8 cellular contexts compared by ENCODE assay signal in the genomic region with DNA sequence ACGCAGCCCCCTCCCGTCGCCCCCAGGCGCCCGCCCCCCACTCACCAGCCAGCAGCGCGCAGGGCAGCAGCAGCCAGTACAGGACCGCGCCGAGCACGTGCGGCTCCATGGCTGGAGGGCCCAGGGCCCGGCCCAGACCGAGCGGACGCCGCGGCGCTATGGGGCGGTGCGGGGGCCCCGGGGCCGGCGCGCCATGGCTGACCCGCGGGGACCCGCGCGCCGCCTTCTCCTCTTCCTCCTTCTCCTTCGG. TPM values are rescaled to one million over a fixed set of nuclear protein-coding genes. Genes with fewer than 3 reads are reported as not detected.
A peak's percentile ranks its signal among the peaks of the same experiment; 100 is the strongest.
DNase-seq lines count a peak whose midpoint lies in the region; ATAC-seq, FAIRE-seq and TF ChIP-seq lines count a peak whose summit lies in the region.

No MANE protein-coding gene starts in this region.

- POLR2A ChIA-PET in activated B cell treated with CpG ODN at 0.5 μM for 24 hours (lab: Charles Lee), result interaction anchor here (1.4 to 5.6 kb wide), 3 partner anchors 17 to 47 kb away, joined by 6 to 52 read pairs (median 31); a partner anchor contains a TSS

- H3K9me3 Mint-ChIP-seq in activated B cell treated with CpG ODN at 0.5 μM for 24 hours, result no peaks in the 10 kb centered on the region
- H3K9me3 Mint-ChIP-seq in stimulated activated memory B cell treated with anti-CD40 and anti-IgM and Interleukin-4, amounts not matched to agents 10 μg/mL and 1 μg/mL and 100 μg/mL, for 72 hours, result no peaks in the 10 kb centered on the region

- peaks cover 11% of the 10 kb centered on the region for H4K20me1 ChIP-seq in hepatocyte (ENCODE audit: insufficient read depth, poor library complexity, severe bottlenecking)

- peak overlapping the region; percentile 66 for H2AFZ ChIP-seq in hepatocyte

- peak overlapping the region; percentile 87 for H3K4me2 ChIP-seq in hepatocyte

- H3K27me3 Mint-ChIP-seq in activated B cell treated with CpG ODN at 0.5 μM for 24 hours, result no peaks in the 10 kb centered on the region
- no peaks in the 10 kb centered on the region for H3K27me3 Mint-ChIP-seq in stimulated activated memory B cell treated with anti-CD40 and anti-IgM and Interleukin-4, amounts not matched to agents 10 μg/mL and 1 μg/mL and 100 μg/mL, for 72 hours

- H3K79me2 ChIP-seq in hepatocyte, result peaks cover 44% of the 10 kb centered on the region

- in situ Hi-C loops in G401 (cut with HindIII; ENCODE audit: low sequenced_read_pairs), result loop anchor here (5.0 kb wide), 1 partner anchor 32 kb away; no protein-coding TSS in a partner anchor

- H3K4me3 ChIP-seq in H7 (ENCODE audit: insufficient read depth, low read depth, low read length) (peak overlapping the region; percentile 56), hepatocyte (peak overlapping the region; percentile 93)

- H3K9me3 ChIP-seq in hepatocyte (ENCODE audit: low read depth), result no peaks in the 10 kb centered on the region

- H3K27me3 ChIP-seq in H7 (ENCODE audit: control insufficient read depth, insufficient read depth, low read length) (peaks cover 4% of the 10 kb centered on the region), hepatocyte (no peaks in the 10 kb centered on the region)

- peak; percentile 9 for ATAC-seq in activated B cell treated with CpG ODN at 0.5 μM for 24 hours (ENCODE audit: low read depth)
- peak; percentile 56 for ATAC-seq in stimulated activated memory B cell treated with anti-CD40 and anti-IgM and Interleukin-4, amounts not matched to agents 10 μg/mL and 1 μg/mL and 100 μg/mL, for 72 hours

- TF ChIP-seq CTCF in activated B cell treated with CpG ODN at 0.5 μM for 24 hours (IDR thresholded peaks at IDR 0.05) (no peak), hepatocyte (IDR thresholded peaks at IDR 0.05; ENCODE audit: poor library complexity) (no peak), D721Med (IDR thresholded peaks at IDR 0.05; ENCODE audit: insufficient read depth, missing control alignments) (no peak)

- no peak for FAIRE-seq in D721Med (lab: Jason Lieb, UNC)

- no peak overlapping the region for H3K27ac Mint-ChIP-seq in activated B cell treated with CpG ODN at 0.5 μM for 24 hours
- no peak overlapping the region for H3K27ac Mint-ChIP-seq in stimulated activated memory B cell treated with anti-CD40 and anti-IgM and Interleukin-4, amounts not matched to agents 10 μg/mL and 1 μg/mL and 100 μg/mL, for 72 hours

- no peaks in the 10 kb centered on the region for H3K9me2 ChIP-seq in hepatocyte (replicated peaks; ENCODE audit: insufficient read depth)

- peaks cover 47% of the 10 kb centered on the region for H3K4me1 Mint-ChIP-seq in activated B cell treated with CpG ODN at 0.5 μM for 24 hours
- H3K4me1 Mint-ChIP-seq in stimulated activated memory B cell treated with anti-CD40 and anti-IgM and Interleukin-4, amounts not matched to agents 10 μg/mL and 1 μg/mL and 100 μg/mL, for 72 hours, result peaks cover 47% of the 10 kb centered on the region

- H3K4me1 ChIP-seq in hepatocyte (ENCODE audit: insufficient read depth), result peaks cover 37% of the 10 kb centered on the region

- 2% methylated on average over 18 of the region's 32 CpGs for WGBS in hepatocyte (ENCODE audit: low lambda C conversion rate, missing lambda C conversion rate)

- DNase-seq in H7 (peak; percentile 89), activated B cell treated with CpG ODN at 0.5 μM for 24 hours (no peak), hepatocyte (ENCODE audit: low spot score) (no peak), NK-92 (lab: John Stamatoyannopoulos, UW; ENCODE audit: unreplicated experiment) (no peak), G401 (ENCODE audit: low spot score) (no peak), D721Med (ENCODE audit: insufficient read length, low spot score) (no peak), NCI-H2081 (lab: John Stamatoyannopoulos, UW) (no peak)

- H3K36me3 Mint-ChIP-seq in activated B cell treated with CpG ODN at 0.5 μM for 24 hours (ENCODE audit: low read depth), result no peaks in the 10 kb centered on the region
- H3K36me3 Mint-ChIP-seq in stimulated activated memory B cell treated with anti-CD40 and anti-IgM and Interleukin-4, amounts not matched to agents 10 μg/mL and 1 μg/mL and 100 μg/mL, for 72 hours, result no peaks in the 10 kb centered on the region

- H3K36me3 ChIP-seq in H7 (replicated peaks; ENCODE audit: control insufficient read depth, insufficient read depth, low read length) (no peaks in the 10 kb centered on the region), hepatocyte (replicated peaks; ENCODE audit: insufficient read depth, low read depth) (no peaks in the 10 kb centered on the region)

- intact Hi-C loops in activated B cell treated with CpG ODN at 0.5 μM for 24 hours (cut with micrococcal nuclease), result loop anchor here (1.0 to 10.0 kb wide), 8 partner anchors 18 to 432 kb away; a partner anchor contains a TSS

- peak overlapping the region; percentile 48 for H3K4me3 Mint-ChIP-seq in activated B cell treated with CpG ODN at 0.5 μM for 24 hours
- H3K4me3 Mint-ChIP-seq in stimulated activated memory B cell treated with anti-CD40 and anti-IgM and Interleukin-4, amounts not matched to agents 10 μg/mL and 1 μg/mL and 100 μg/mL, for 72 hours, result peak overlapping the region; percentile 87

- peak overlapping the region; percentile 73 for H3K27ac ChIP-seq in hepatocyte

- CTCF ChIA-PET in activated B cell treated with CpG ODN at 0.5 μM for 24 hours (lab: Charles Lee), result interaction anchor here (0.7 to 5.9 kb wide), 6 partner anchors 39 to 73 kb away, joined by 3 to 56 read pairs (median 4); no protein-coding TSS in a partner anchor

RNA-seq across cellular contexts. Expression of a gene that starts 0.2 kb away (rescaled TPM):
- total RNA-seq in H7 (2014; rRNA removed; shearing (Covaris generic)), result 60.0 and 86.8 TPM in 2 replicates
- total RNA-seq in activated B cell treated with CpG ODN at 0.5 μM for 24 hours (75.2 and 85.9 TPM in 2 replicates), hepatocyte (47.0 and 77.0 TPM in 2 replicates)
- polyA plus RNA-seq in hepatocyte, result 70.6 and 87.9 TPM in 2 replicates
- 69.8 and 75.6 TPM in 2 replicates for total RNA-seq in G401 (2014; rRNA removed; shearing (Covaris generic))

RNA-seq across cellular contexts. Expression of a gene that starts 18.8 kb away (rescaled TPM):
- total RNA-seq in H7 (2014; rRNA removed; shearing (Covaris generic)), result 120 and 176 TPM in 2 replicates
- total RNA-seq in activated B cell treated with CpG ODN at 0.5 μM for 24 hours (4.3 and 5.5 TPM in 2 replicates), hepatocyte (5.2 and 6.9 TPM in 2 replicates)
- polyA plus RNA-seq in hepatocyte, result 5.1 and 6.8 TPM in 2 replicates
- 32.8 and 36.6 TPM in 2 replicates for total RNA-seq in G401 (2014; rRNA removed; shearing (Covaris generic))

RNA-seq across cellular contexts. Expression of a gene that starts 26.9 kb away (rescaled TPM):
- 526 and 633 TPM in 2 replicates for total RNA-seq in H7 (2014; rRNA removed; shearing (Covaris generic))
- total RNA-seq in activated B cell treated with CpG ODN at 0.5 μM for 24 hours (198 and 209 TPM in 2 replicates), hepatocyte (101 and 119 TPM in 2 replicates)
- polyA plus RNA-seq in hepatocyte, result 237 and 273 TPM in 2 replicates
- total RNA-seq in G401 (2014; rRNA removed; shearing (Covaris generic)), result 266 and 349 TPM in 2 replicates
